Comparison of ENCODE assay signal across 14 cellular contexts in genomic region chr7:156618078-156618790, GRCh38. TPM values are rescaled to one million over a fixed set of nuclear protein-coding genes. Genes with fewer than 3 reads are reported as not detected.
DNase-seq lines count a peak whose midpoint lies in the region; ATAC-seq, FAIRE-seq and TF ChIP-seq lines count a peak whose summit lies in the region.
"Had no signal": no experiment of that assay in that cellular context is flagged by ENCODE, and none has a peak within 500 bp of the region (broad histone marks: within the 10 kb centered on the region; RNA-seq: fewer than 3 reads in every experiment).

No MANE protein-coding gene starts in this region.

- TF ChIP-seq RAD21 in H1 (IDR thresholded peaks at IDR 0.05 in 1 of 2, conservative IDR thresholded peaks at IDR 0.05 in 1 of 2; ENCODE audit: low read depth in 2 of 2, low read length in 2 of 2): no peak

- no peaks in the 10 kb centered on the region for H3K79me2 ChIP-seq in GM23338 (replicated peaks; ENCODE audit: insufficient read depth)
- H3K79me2 ChIP-seq in H1 (ENCODE audit: control insufficient read depth in 1 of 2, insufficient read depth in 2 of 2, low read length in 2 of 2): no peaks in the 10 kb centered on the region

- H3K4me1 ChIP-seq in GM23338 (ENCODE audit: insufficient read depth) (peaks cover 17% of the 10 kb centered on the region), HUES48 (ENCODE audit: control insufficient read depth, insufficient read depth, low read length) (peaks cover 26% of the 10 kb centered on the region), H1 (replicated peaks in 1 of 4; ENCODE audit: control insufficient read depth in 3 of 4, insufficient read depth in 4 of 4, low read length in 3 of 4) (peaks cover 7 to 15% (median 14%) of the 10 kb centered on the region in 4 experiments), ascending aorta (no peaks in the 10 kb centered on the region)

- intact Hi-C loops in Right ventricle myocardium inferior (cut with DNase I): no loop called here
- intact Hi-C loops in ascending aorta (cut with DNase I): no loop called here

- no peak overlapping the region for H3K27ac Mint-ChIP-seq in GM23338
- H3K27ac Mint-ChIP-seq: CD8-positive, alpha-beta memory T cell had no signal

- H4K8ac ChIP-seq in H1 (ENCODE audit: extremely low read depth, insufficient read depth, low read length): peak overlapping the region; percentile 5; the same call in 1 of the 2 replicates

- H4K20me1 ChIP-seq in GM23338 (replicated peaks; ENCODE audit: insufficient read depth) (no peaks in the 10 kb centered on the region), H1 (replicated peaks in 1 of 2; ENCODE audit: control insufficient read depth in 1 of 2, insufficient read depth in 2 of 2, low read length in 2 of 2) (no peaks in the 10 kb centered on the region)
- H4K20me1 ChIP-seq: BLaER1 had no signal

- no peak overlapping the region for H3K4ac ChIP-seq in H1 (replicated peaks; ENCODE audit: insufficient read length, low read depth, low read length)

- no peak overlapping the region for H3K56ac ChIP-seq in H1 (replicated peaks; ENCODE audit: insufficient read length, low read depth, low read length)

- H2BK120ac ChIP-seq in H1 (replicated peaks; ENCODE audit: low read depth, low read length): no peak overlapping the region

- H3K27ac ChIP-seq in GM23338 (ENCODE audit: low read depth) (0 out of 2 replicates have a peak overlapping the region, but pooled peaks have one; percentile 63), HUES48 (ENCODE audit: low read depth, low read length) (peak overlapping the region; percentile 70), H1 (ENCODE audit: low read depth, low read length) (peak overlapping the region; percentile 40; the same call in 1 of the 2 replicates), ascending aorta (no peak overlapping the region)
- H3K27ac ChIP-seq: BLaER1 had no signal

- peaks cover 10% of the 10 kb centered on the region; the same call in 2 of the 3 replicates for H3K36me3 Mint-ChIP-seq in GM23338 (ENCODE audit: low read depth)

- CTCF ChIA-PET in H1 (lab: Charles Lee; ENCODE audit: partially characterized antibody): interaction anchor here (0.9 to 1.9 kb wide), 8 partner anchors 8 to 145 kb away, joined by 3 to 7 read pairs (median 4); no protein-coding TSS in a partner anchor

- peaks cover 22% of the 10 kb centered on the region for H3K27me3 Mint-ChIP-seq in GM23338 (ENCODE audit: insufficient read depth, low read depth, poor library complexity)

- FAIRE-seq in H1 (lab: Jason Lieb, UNC): no peak

- WGBS in H1 (ENCODE audit: extremely low coverage in 1 of 2, insufficient coverage in 1 of 2, insufficient read length in 1 of 2, insufficient replicate concordance in 2 of 2, low coverage in 1 of 2, low lambda C conversion rate in 2 of 2, missing lambda C conversion rate in 1 of 2), 2 experiments: 79% methylated on average over 17 of the region's 18 CpGs; no CpG with 5 or more reads in 1 of the 2 experiments

- no peak overlapping the region for H2AK5ac ChIP-seq in H1 (ENCODE audit: low read depth, low read length)

- H3K9me3 Mint-ChIP-seq in GM23338: peaks cover 6% of the 10 kb centered on the region; the same call in 2 of the 3 replicates

- peak overlapping the region; percentile 85; the same call in 1 of the 2 replicates for H2BK12ac ChIP-seq in H1 (ENCODE audit: low read depth, low read length)

- H2BK20ac ChIP-seq in H1 (ENCODE audit: low read length): peak overlapping the region; percentile 73; the same call in 1 of the 2 replicates

- TF ChIP-seq POLR2A in H1 (IDR thresholded peaks at IDR 0.05; ENCODE audit: control extremely low read depth in 1 of 2, low read depth in 2 of 2, low read length in 2 of 2): no peak

- H3K14ac ChIP-seq in H1 (ENCODE audit: insufficient read length): no peak overlapping the region

- 0 out of 2 replicates have a peak overlapping the region, but pooled peaks have one; percentile 36 for H3K4me2 ChIP-seq in GM23338
- no peak overlapping the region for H3K4me2 ChIP-seq in H1 (ENCODE audit: insufficient read depth in 1 of 2, low read depth in 2 of 2, low read length in 2 of 2)
- H3K4me2 ChIP-seq: BLaER1 had no signal

- no peak overlapping the region for H4K5ac ChIP-seq in H1 (ENCODE audit: insufficient read length, low read depth, low read length)

- H3K36me3 ChIP-seq in GM23338 (ENCODE audit: insufficient read depth) (no peaks in the 10 kb centered on the region), HUES48 (ENCODE audit: control insufficient read depth, insufficient read depth, low read length) (no peaks in the 10 kb centered on the region), H1 (ENCODE audit: control insufficient read depth in 2 of 4, insufficient read depth in 4 of 4, low read length in 3 of 4) (no peaks in the 10 kb centered on the region), ascending aorta (no peaks in the 10 kb centered on the region)
- H3K36me3 ChIP-seq: BLaER1, HAP-1 had no signal

- H3K9me3 ChIP-seq in HUES48 (ENCODE audit: control insufficient read depth, insufficient read depth, low read length) (no peaks in the 10 kb centered on the region), H1 (ENCODE audit: insufficient read depth in 2 of 2, low read depth in 1 of 2, low read length in 1 of 2) (no peaks in the 10 kb centered on the region), ascending aorta (peaks cover 0 to 3% of the 10 kb centered on the region in 2 donors)
- H3K9me3 ChIP-seq: HAP-1 had no signal

- H3K23ac ChIP-seq in H1 (ENCODE audit: insufficient read length): no peak overlapping the region

- TF ChIP-seq EP300 in H1 (IDR thresholded peaks at IDR 0.05; ENCODE audit: borderline replicate concordance in 1 of 2, low read depth in 2 of 2, low read length in 2 of 2): no peak

- no peak overlapping the region for H3K4me3 Mint-ChIP-seq in GM23338

- H3K4me1 Mint-ChIP-seq in GM23338: peaks cover 48% of the 10 kb centered on the region

- H3K18ac ChIP-seq in H1 (ENCODE audit: extremely low read depth, low read length): peak overlapping the region; percentile 79; the same call in 1 of the 2 replicates

- peak overlapping the region; percentile 44 for H4K91ac ChIP-seq in H1 (replicated peaks; ENCODE audit: insufficient read length, low read length)

- H3K9me2 ChIP-seq in GM23338 (ENCODE audit: insufficient read depth): peaks cover 5% of the 10 kb centered on the region; the same call in 1 of the 2 replicates

- H2AFZ ChIP-seq in GM23338: 0 out of 2 replicates have a peak overlapping the region, but pooled peaks have one; percentile 20
- no peak overlapping the region; the same call in 1 of the 2 replicates for H2AFZ ChIP-seq in H1 (ENCODE audit: low read length)

- POLR2A ChIA-PET in H1 (lab: Charles Lee; ENCODE audit: partially characterized antibody): interaction anchor here (1.3 to 2.2 kb wide), 2 partner anchors 9 to 36 kb away, joined by 5 read pairs; no protein-coding TSS in a partner anchor

- H3K23me2 ChIP-seq in H1 (ENCODE audit: low read depth, low read length): peaks cover 4% of the 10 kb centered on the region; the same call in 1 of the 2 replicates

- no peak overlapping the region for H2BK5ac ChIP-seq in H1 (ENCODE audit: low read depth, low read length)

- H2BK15ac ChIP-seq in H1 (ENCODE audit: low read length): 0 out of 2 replicates have a peak overlapping the region, but pooled peaks have one; percentile 13

- no peaks in the 10 kb centered on the region for H3K79me1 ChIP-seq in H1 (ENCODE audit: low read depth, low read length)

- no peak overlapping the region for H3K9ac ChIP-seq in HUES48 (ENCODE audit: low read depth, low read length)
- no peak overlapping the region for H3K9ac ChIP-seq in H1 (replicated peaks in 1 of 4; ENCODE audit: extremely low read depth in 1 of 4, low read depth in 3 of 4, low read length in 3 of 4)
- H3K9ac ChIP-seq: BLaER1 had no signal

- H3K27me3 ChIP-seq in GM23338 (ENCODE audit: insufficient read depth): peaks cover 30% of the 10 kb centered on the region
- H3K27me3 ChIP-seq in HUES48 (ENCODE audit: control insufficient read depth, insufficient read depth, low read length): peaks cover 26% of the 10 kb centered on the region
- H3K27me3 ChIP-seq in H1 (replicated peaks in 1 of 4; ENCODE audit: control insufficient read depth in 3 of 4, extremely low read depth in 1 of 4, insufficient read depth in 3 of 4, low read length in 3 of 4): peaks cover 0 to 22% (median 11%) of the 10 kb centered on the region in 4 experiments; a peak in 5 of 7 replicates
- H3K27me3 ChIP-seq in ascending aorta: no peaks in the 10 kb centered on the region
- H3K27me3 ChIP-seq: BLaER1 had no signal

- H3K4me3 ChIP-seq in GM23338: no peak overlapping the region
- no peak overlapping the region for H3K4me3 ChIP-seq in HUES48 (ENCODE audit: low read depth, low read length)
- H3K4me3 ChIP-seq in H1 (ENCODE audit: extremely low read depth in 1 of 4, insufficient read depth in 2 of 4, low read depth in 3 of 4, low read length in 4 of 4): no peak overlapping the region
- H3K4me3 ChIP-seq in ascending aorta: no peak overlapping the region
- H3K4me3 ChIP-seq: BLaER1, HAP-1 had no signal

- TF ChIP-seq CTCF in GM23338 (conservative IDR thresholded peaks at IDR 0.05; ENCODE audit: low read depth in 2 of 2) (no peak), H1 (IDR thresholded peaks at IDR 0.05; ENCODE audit: control extremely low read depth in 1 of 3, insufficient read depth in 1 of 3, low read depth in 1 of 3, low read length in 3 of 3) (no peak), ascending aorta (IDR thresholded peaks at IDR 0.05) (no peak)

- DNase-seq in GM23338 (ENCODE audit: low spot score): no peak
- no peak for DNase-seq in H1 (ENCODE audit: low read depth in 1 of 2, low spot score in 2 of 2)
- peak; percentile 20 for DNase-seq in retina
- DNase-seq in Right ventricle myocardium inferior (ENCODE audit: missing footprints): no peak
- no peak for DNase-seq in ascending aorta (ENCODE audit: low spot score in 2 of 2)
- no peak for DNase-seq in mucosa of gallbladder (ENCODE audit: low spot score)
- DNase-seq: AML-193; CD8-positive, alpha-beta memory T cell; DMS53; Karpas-422 had no signal

- ATAC-seq in GM23338 (peak; percentile 3; the same call in 2 of the 3 replicates), Right ventricle myocardium inferior (no peak), GM19467 (IDR thresholded peaks at IDR 0.05; ENCODE audit: unreplicated experiment) (no peak)

- H3F3A ChIP-seq in GM23338 (replicated peaks; ENCODE audit: low read depth): no peaks in the 10 kb centered on the region

RNA-seq across cellular contexts. Expression of gene RNF32, which starts 22.3 kb away (rescaled TPM):
- total RNA-seq in GM23338 (2014; rRNA removed; shearing (Covaris generic)): 0.56 TPM in 1 of 2 replicates, not detected in the other
- polyA plus RNA-seq in GM23338 (2016; fragmentation: Nextera tagmentation; extraction: Ambion mirVana): 2.0 and 2.2 TPM in 2 replicates
- 0.67 and 1.2 TPM in 2 replicates for total RNA-seq in H1 (2021; fragmentation: NEBNext Ultra II Directional; extraction: Animal tissue kit (Norgen Biotek cat#: 25700))
- polyA plus RNA-seq in H1 (2011; rRNA removed): 0.48 and 0.72 TPM in 2 replicates
- polyA plus RNA-seq in H1 (2011; cell fraction: cytosol; rRNA removed): 0.97 TPM
- 1.0 TPM for polyA plus RNA-seq in H1 (2011; cell fraction: nucleus; rRNA removed)
- 0.56 to 1.6 TPM (median 0.93 TPM) in 4 replicates for polyA plus RNA-seq in H1 (2012, experiment 1 of 2)
- polyA plus RNA-seq in H1 (2012, experiment 2 of 2): 0.42 TPM
- 1.4 TPM for polyA plus RNA-seq in H1 (2013, experiment 1 of 2)
- 1.6 TPM for polyA plus RNA-seq in H1 (2013, experiment 2 of 2)
- polyA minus RNA-seq in H1 (2011; rRNA and poly(A)+ RNA removed): 0.46 and 0.57 TPM in 2 replicates
- polyA minus RNA-seq in H1 (2011; cell fraction: cytosol; rRNA and poly(A)+ RNA removed): not detected
- polyA minus RNA-seq in H1 (2011; cell fraction: nucleus; rRNA and poly(A)+ RNA removed): 1.2 TPM
- total RNA-seq in Right ventricle myocardium inferior: 0.30 TPM
- 0.32 TPM for total RNA-seq in ascending aorta
- 1.8 TPM for total RNA-seq in mucosa of gallbladder

Comparison
In these comparisons a context has a peak if more than half of its experiments do, and no peak if none do; other contexts are left out.
1. H3K27ac ChIP-seq: peak in GM23338 (single experiment), HUES48 (single experiment) and H1 (single experiment); none in ascending aorta (0 of 2).